ENCODE assay signal across 19 cellular contexts in genomic region chr15:97692317-97693015, GRCh38.
DNase-seq lines count a peak whose midpoint lies in the region; ATAC-seq and TF ChIP-seq lines count a peak whose summit lies in the region.
"Had no signal": no experiment of that assay in that cellular context is flagged by ENCODE, and none has a peak within 500 bp of the region (broad histone marks: within the 10 kb centered on the region; RNA-seq: fewer than 3 reads in every experiment).

No MANE protein-coding gene starts in this region.

- no peaks in the 10 kb centered on the region for H4K20me1 ChIP-seq in BLaER1 treated with 17β-estradiol and CSF1 and Interleukin-3, amounts not matched to agents 10 nM and 100 nM

- peaks cover 13% of the 10 kb centered on the region for H3K27me3 Mint-ChIP-seq in MCF 10A (ENCODE audit: insufficient read depth, unreplicated experiment)
- H3K27me3 Mint-ChIP-seq: memory B cell; stimulated activated naive CD8-positive, alpha-beta T cell treated with anti-CD3 and anti-CD28 coated beads, Interleukin-15, Interleukin-2, amounts not matched to agents 100 ng/mL and 50 ng/mL, for 24 hours; T-helper 17 cell had no signal

- no peaks in the 10 kb centered on the region for H3K9me3 Mint-ChIP-seq in MCF 10A (ENCODE audit: unreplicated experiment)

- POLR2A ChIA-PET in MCF 10A (lab: Yijun Ruan, JAX) (interaction anchor here (0.9 kb wide), 1 partner anchor 33 kb away, joined by 3 read pairs; no protein-coding TSS in a partner anchor), HEK293T (lab: Yijun Ruan, JAX) (no interaction called here)

- no peaks in the 10 kb centered on the region for H3K36me3 ChIP-seq in BLaER1 treated with 17β-estradiol and CSF1 and Interleukin-3, amounts not matched to agents 10 nM and 100 nM
- no peaks in the 10 kb centered on the region for H3K36me3 ChIP-seq in RWPE2 (ENCODE audit: low read depth)
- H3K36me3 ChIP-seq: uterus had no signal

- H3K27me3 ChIP-seq in BLaER1 treated with 17β-estradiol and CSF1 and Interleukin-3, amounts not matched to agents 10 nM and 100 nM = no peaks in the 10 kb centered on the region
- peaks cover 4% of the 10 kb centered on the region for H3K27me3 ChIP-seq in RWPE2 (ENCODE audit: insufficient read depth, poor library complexity, severe bottlenecking)
- H3K27me3 ChIP-seq: foreskin keratinocyte, uterus had no signal

- H3K36me3 Mint-ChIP-seq in MCF 10A (ENCODE audit: insufficient read depth, unreplicated experiment) = no peaks in the 10 kb centered on the region
- H3K36me3 Mint-ChIP-seq: activated naive CD8-positive, alpha-beta T cell; memory B cell had no signal

- TF ChIP-seq CTCF in RWPE2 (IDR thresholded peaks at IDR 0.05; ENCODE audit: poor library complexity, severe bottlenecking) = no peak
- no peak for TF ChIP-seq CTCF in MCF 10A (IDR thresholded peaks at IDR 0.05; ENCODE audit: unreplicated experiment)
- TF ChIP-seq CTCF in GM13977 (IDR thresholded peaks at IDR 0.05; ENCODE audit: extremely low read depth, insufficient read depth, missing control alignments) = no peak

- peaks cover 13% of the 10 kb centered on the region for H3K4me1 Mint-ChIP-seq in MCF 10A (ENCODE audit: insufficient read depth, unreplicated experiment)
- H3K4me1 Mint-ChIP-seq: memory B cell, T-helper 17 cell had no signal

- H3K4me2 ChIP-seq in BLaER1 treated with 17β-estradiol and CSF1 and Interleukin-3, amounts not matched to agents 10 nM and 100 nM = peak overlapping the region; percentile 57 to 90 (median 74)

- peaks cover 0 to 11% (median 0%) of the 10 kb centered on the region in 11 experiments; a peak in 2 of 22 replicates for H3K9me3 ChIP-seq in BLaER1 treated with 17β-estradiol and CSF1 and Interleukin-3, amounts not matched to agents 10 nM and 100 nM (replicated peaks in 1 of 11)
- no peaks in the 10 kb centered on the region for H3K9me3 ChIP-seq in RWPE2 (ENCODE audit: severe bottlenecking)
- H3K9me3 ChIP-seq: uterus had no signal

- BruUV-seq in MCF 10A (replicated peaks; lab: Mats Ljungman, UMichigan) = no TSS peak

- H3K27ac ChIP-seq in BLaER1 treated with 17β-estradiol and CSF1 and Interleukin-3, amounts not matched to agents 10 nM and 100 nM = peak overlapping the region; percentile 41 to 79 (median 65); a peak in 21 of 22 replicates
- H3K27ac ChIP-seq in RWPE2 (ENCODE audit: poor library complexity, severe bottlenecking) = no peak overlapping the region
- H3K27ac ChIP-seq: foreskin keratinocyte, uterus had no signal

- intact Hi-C loops in MCF 10A (cut with micrococcal nuclease) = no loop called here

- peak; percentile 16 for DNase-seq in NCI-H1417 treated with DMSO at 0.1 percent for 48 hours (lab: John Stamatoyannopoulos, UW)
- DNase-seq in RWPE2 (ENCODE audit: low spot score) = no peak
- peak; percentile 71 for DNase-seq in inferior parietal cortex (ENCODE audit: extremely low spot score)
- DNase-seq in MCF 10A (ENCODE audit: unreplicated experiment) = no peak
- no peak for DNase-seq in HEK293T (ENCODE audit: extremely low spot score)
- no peak for DNase-seq in GM13977 (ENCODE audit: low spot score)
- DNase-seq: activated CD4-positive, CD25-positive, alpha-beta regulatory T cell treated with anti-CD3 and anti-CD28 coated beads, Interleukin-2, amount 50 U/mL, for 72 hours; Calu3; Karpas-422; NCI-H2107; T-helper 17 cell; uterus had no signal

- ATAC-seq in RWPE2 (ENCODE audit: low read depth) (0 out of 3 replicates have a peak, but pooled peaks have one; percentile 2), HG03378 (IDR thresholded peaks at IDR 0.05; ENCODE audit: unreplicated experiment) (no peak)
- ATAC-seq: PC-3, T-helper 17 cell had no signal

- peak overlapping the region in 2 of 10 experiments; percentile 32 to 34; a peak in 2 of 20 replicates for H3K4me3 ChIP-seq in BLaER1 treated with 17β-estradiol and CSF1 and Interleukin-3, amounts not matched to agents 10 nM and 100 nM
- H3K4me3 ChIP-seq in RWPE2 (ENCODE audit: severe bottlenecking) = no peak overlapping the region
- H3K4me3 ChIP-seq: uterus had no signal

- no peak overlapping the region for H3K4me3 Mint-ChIP-seq in MCF 10A (ENCODE audit: unreplicated experiment)
- H3K4me3 Mint-ChIP-seq: activated naive CD8-positive, alpha-beta T cell; memory B cell; stimulated activated naive CD8-positive, alpha-beta T cell treated with anti-CD3 and anti-CD28 coated beads, Interleukin-15, Interleukin-2, amounts not matched to agents 100 ng/mL and 50 ng/mL, for 24 hours; T-helper 17 cell had no signal

- no peak overlapping the region for H3K27ac Mint-ChIP-seq in MCF 10A (ENCODE audit: low read depth, unreplicated experiment)
- H3K27ac Mint-ChIP-seq: activated naive CD8-positive, alpha-beta T cell; memory B cell; stimulated activated naive CD8-positive, alpha-beta T cell treated with anti-CD3 and anti-CD28 coated beads, Interleukin-15, Interleukin-2, amounts not matched to agents 100 ng/mL and 50 ng/mL, for 24 hours; T-helper 17 cell had no signal

- peak overlapping the region; percentile 4 to 66 (median 43); a peak in 15 of 22 replicates for H3K9ac ChIP-seq in BLaER1 treated with 17β-estradiol and CSF1 and Interleukin-3, amounts not matched to agents 10 nM and 100 nM

- CTCF ChIA-PET in MCF 10A (lab: Yijun Ruan, JAX) = interaction anchor here (0.5 kb wide), 1 partner anchor 99 kb away, joined by 3 read pairs; no protein-coding TSS in a partner anchor
- CTCF ChIA-PET in HEK293T (lab: Yijun Ruan, JAX) = interaction anchor here (0.6 to 0.9 kb wide), 2 partner anchors 152 to 1220 kb away, joined by 3 read pairs; no protein-coding TSS in a partner anchor

- in situ Hi-C loops in GM13977 (cut with MboI; ENCODE audit: low pct_unique_long_range_greater_than_20kb, low sequenced_read_pairs, unreplicated experiment) = no loop called here

- peaks cover 18 to 36% (median 23%) of the 10 kb centered on the region in 10 experiments for H3K4me1 ChIP-seq in BLaER1 treated with 17β-estradiol and CSF1 and Interleukin-3, amounts not matched to agents 10 nM and 100 nM
- H3K4me1 ChIP-seq in RWPE2 (ENCODE audit: insufficient read depth, poor library complexity, severe bottlenecking) = peaks cover 11% of the 10 kb centered on the region
- H3K4me1 ChIP-seq: foreskin keratinocyte, uterus had no signal

TF ChIP-seq in HEK293T, 16 proteins besides CTCF, POLR2A, EP300 and RAD21:
- TF ChIP-seq SP1 (IDR thresholded peaks at IDR 0.05) = no peak
- TF ChIP-seq CTBP1 (IDR thresholded peaks at IDR 0.05; ENCODE audit: borderline replicate concordance) = no peak
- TF ChIP-seq PKNOX1 (IDR thresholded peaks at IDR 0.05) = no peak
- no peak for TF ChIP-seq LEF1 (IDR thresholded peaks at IDR 0.05; ENCODE audit: borderline replicate concordance)
- TF ChIP-seq TARDBP (IDR thresholded peaks at IDR 0.05) = no peak
- no peak for TF ChIP-seq NFRKB (IDR thresholded peaks at IDR 0.05)
- TF ChIP-seq ELF4 (IDR thresholded peaks at IDR 0.05) = no peak
- TF ChIP-seq FOXA1 (IDR thresholded peaks at IDR 0.05) = no peak
- TF ChIP-seq ZNF384 (IDR thresholded peaks at IDR 0.05) = no peak
TF ChIP-seq in HEK293T: peak in this region for 0.

Comparison
In these comparisons a context has a peak if more than half of its experiments do, and no peak if none do; other contexts are left out.
1. DNase-seq: peak in NCI-H1417 treated with DMSO at 0.1 percent for 48 hours (single experiment) and inferior parietal cortex (single experiment); none in RWPE2 (single experiment), MCF 10A (single experiment), HEK293T (single experiment) and GM13977 (single experiment).